In genomic region chr10:132637477-132638129, GRCh38 we compare ENCODE assay signal across 8 cellular contexts.
DNase-seq lines count a peak whose midpoint lies in the region; ATAC-seq and TF ChIP-seq lines count a peak whose summit lies in the region.

No MANE protein-coding gene starts in this region.

- H3K27ac ChIP-seq in PC-9: no peak overlapping the region
- peak overlapping the region; percentile 78 for H3K27ac ChIP-seq in cingulate gyrus (ENCODE audit: low read depth, low read length)

- POLR2A ChIA-PET in PC-9 (lab: Charles Lee; ENCODE audit: unreplicated experiment): no interaction called here

- no peaks in the 10 kb centered on the region for H3K79me2 ChIP-seq in PC-9 (ENCODE audit: low read depth)

- TF ChIP-seq CTCF in PC-9 (conservative IDR thresholded peaks at IDR 0.05): peak; percentile 71

- intact Hi-C loops in PC-9 (cut with micrococcal nuclease; ENCODE audit: unreplicated experiment): loop anchor here (1.0 to 10.0 kb wide), 6 partner anchors 45 to 414 kb away; partner anchors contain the start of gene INPP5A

- H4K20me1 ChIP-seq in PC-9 (ENCODE audit: insufficient read depth): peaks cover 3% of the 10 kb centered on the region

- H3K4me3 ChIP-seq in PC-9: no peak overlapping the region

- H3K9me2 ChIP-seq in PC-9 (ENCODE audit: insufficient read depth): no peaks in the 10 kb centered on the region

- no peaks in the 10 kb centered on the region for H3K27me3 ChIP-seq in PC-9 (ENCODE audit: insufficient read depth, low read depth)

- no TSS peak for BruUV-seq in PC-9 (replicated peaks; lab: Mats Ljungman, UMichigan)

- no peak overlapping the region for H2AFZ ChIP-seq in PC-9

- H3K36me3 ChIP-seq in PC-9 (ENCODE audit: low read depth): no peaks in the 10 kb centered on the region

- peak; percentile 22 to 28 for DNase-seq in activated CD4-positive, alpha-beta T cell treated with anti-CD3 and anti-CD28 coated beads for 4 hours
- no peak for DNase-seq in activated CD4-positive, alpha-beta T cell treated with anti-CD3 and anti-CD28 coated beads for 48 hours
- DNase-seq in PC-9: peak in 1 of 2 experiments; percentile 11
- peak; percentile 58 for DNase-seq in kidney tubule cell (ENCODE audit: low spot score)
- peak; percentile 48 for DNase-seq in stromal cell of bone marrow (ENCODE audit: low read depth)
- DNase-seq in activated CD8-positive, alpha-beta memory T cell treated with anti-CD3 and anti-CD28 coated beads, Interleukin-2, amount 50 U/mL, for 4 hours: no peak

- ATAC-seq in HG02678 (IDR thresholded peaks at IDR 0.05; ENCODE audit: unreplicated experiment): peak; percentile 52

- H3K4me2 ChIP-seq in PC-9: no peak overlapping the region

- CTCF ChIA-PET in PC-9 (lab: Charles Lee): no interaction called here

- no peaks in the 10 kb centered on the region for H3K4me1 ChIP-seq in PC-9 (replicated peaks; ENCODE audit: insufficient read depth)

- H3K9me3 ChIP-seq in PC-9 (ENCODE audit: insufficient read depth, low read depth): no peaks in the 10 kb centered on the region

- no peaks in the 10 kb centered on the region for H3F3A ChIP-seq in PC-9 (ENCODE audit: insufficient read depth, low read depth)

Comparison
In these comparisons a context has a peak if more than half of its experiments do, and no peak if none do; other contexts are left out.
1. DNase-seq: peak in activated CD4-positive, alpha-beta T cell treated with anti-CD3 and anti-CD28 coated beads for 4 hours (2 of 2), kidney tubule cell (single experiment) and stromal cell of bone marrow (single experiment); none in activated CD4-positive, alpha-beta T cell treated with anti-CD3 and anti-CD28 coated beads for 48 hours (single experiment) and activated CD8-positive, alpha-beta memory T cell treated with anti-CD3 and anti-CD28 coated beads, Interleukin-2, amount 50 U/mL, for 4 hours (single experiment).